ENCODE assay signal across 25 cellular contexts in the genomic region with DNA sequence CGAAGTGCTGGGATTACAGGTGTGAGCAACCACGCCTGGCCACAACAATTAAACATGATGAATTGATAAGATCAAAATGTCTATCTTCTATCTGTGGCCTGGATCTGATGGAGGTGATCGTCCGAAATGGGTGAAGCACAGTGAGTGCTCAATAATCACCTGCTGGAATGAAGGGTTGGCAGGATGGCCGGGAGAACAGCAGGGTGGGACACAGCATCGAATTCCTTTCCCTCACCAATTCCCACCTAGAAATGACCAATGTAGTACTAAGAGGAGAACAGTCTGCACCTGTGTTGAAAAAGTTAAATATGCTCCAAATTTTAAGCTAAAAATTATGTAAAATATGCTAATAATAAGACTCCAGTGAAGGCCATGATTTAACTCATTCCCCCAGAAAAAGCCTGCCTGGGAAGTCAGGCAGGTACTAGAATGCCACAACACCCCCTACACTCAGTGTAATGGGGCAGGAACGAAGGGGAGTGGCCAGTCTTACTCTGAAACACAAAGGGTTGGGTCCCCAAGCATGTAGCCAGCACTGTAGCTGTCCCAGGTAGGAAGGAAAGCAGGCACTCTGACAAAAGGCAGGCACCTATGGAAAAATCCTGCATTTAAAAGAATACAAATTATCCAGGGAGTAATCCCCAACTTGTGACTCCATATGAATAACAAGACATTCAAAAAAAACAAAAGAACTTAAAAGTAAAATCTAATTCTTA.
DNase-seq lines count a peak whose midpoint lies in the region; ATAC-seq and TF ChIP-seq lines count a peak whose summit lies in the region.
"Had no signal": no experiment of that assay in that cellular context is flagged by ENCODE, and none has a peak within 500 bp of the region (broad histone marks: within the 10 kb centered on the region; RNA-seq: fewer than 3 reads in every experiment).

No MANE protein-coding gene starts in this region.

- DNase-seq in H7 (peak; percentile 28), iPS DF 19.7 (ENCODE audit: low read depth, low spot score) (peak; percentile 83), left kidney (ENCODE audit: low read depth, low spot score) (peak; percentile 18), left colon (no peak), GM13977 (ENCODE audit: low spot score) (no peak)
- DNase-seq: CD4-positive, CD25-positive, alpha-beta regulatory T cell; COR-L47; DMS53; HCEC 1CT; KBM-7; MV-4-11; NCI-H1105; NCI-H1436 treated with DMSO at 0.1 percent for 48 hours; NCI-H187 treated with DMSO at 0.1 percent for 48 hours; NCI-H2107; NCI-H524 treated with DMSO at 0.1 percent for 48 hours; NCI-H774; PC-3; SJCRH30 had no signal

- no peaks in the 10 kb centered on the region; the same call in 1 of the 2 replicates for H3K36me3 ChIP-seq in H7 (replicated peaks; ENCODE audit: control insufficient read depth, insufficient read depth, low read length)
- H3K36me3 ChIP-seq: SJCRH30 had no signal

- ATAC-seq in GM19395 (IDR thresholded peaks at IDR 0.05; ENCODE audit: unreplicated experiment): no peak
- no peak for ATAC-seq in HG03045 (IDR thresholded peaks at IDR 0.05; ENCODE audit: unreplicated experiment)
- ATAC-seq in left colon: no peak
- ATAC-seq: HepG2, PC-3, SK-N-SH treated with all-trans-retinoic acid at 6 μM for 48 hours had no signal

- H3K4me3 ChIP-seq in H7 (ENCODE audit: insufficient read depth, low read depth, low read length): no peak overlapping the region
- H3K4me3 ChIP-seq: BLaER1, SJCRH30 had no signal

- TF ChIP-seq RAD21 in Ishikawa (IDR thresholded peaks at IDR 0.05; ENCODE audit: low read depth): no peak

- TF ChIP-seq EP300 in Ishikawa (IDR thresholded peaks at IDR 0.05; ENCODE audit: borderline replicate concordance): no peak

- in situ Hi-C loops in GM13977 (cut with MboI; ENCODE audit: low pct_unique_long_range_greater_than_20kb, low sequenced_read_pairs, unreplicated experiment): loop anchor here (25.0 kb wide), 1 partner anchor 664 kb away; no protein-coding TSS in a partner anchor

- no peaks in the 10 kb centered on the region for H3K27me3 ChIP-seq in H7 (ENCODE audit: control insufficient read depth, insufficient read depth, low read length)
- H3K27me3 ChIP-seq: BLaER1, SJCRH30 had no signal

- TF ChIP-seq CTCF in GM13977 (IDR thresholded peaks at IDR 0.05; ENCODE audit: extremely low read depth, insufficient read depth, missing control alignments): no peak

- intact Hi-C loops in left colon (cut with DNase I, micrococcal nuclease): loop anchor here in 1 of 2 donors (10.0 kb wide), 2 partner anchors 666 to 726 kb away; no protein-coding TSS in a partner anchor

TF ChIP-seq in Ishikawa, 13 proteins besides CTCF, POLR2A, EP300 and RAD21:
- TF ChIP-seq NFIC (IDR thresholded peaks at IDR 0.05) (no peak), ZBTB7A (IDR thresholded peaks at IDR 0.05; ENCODE audit: low read depth) (no peak)
- TF ChIP-seq, protein P1, sequence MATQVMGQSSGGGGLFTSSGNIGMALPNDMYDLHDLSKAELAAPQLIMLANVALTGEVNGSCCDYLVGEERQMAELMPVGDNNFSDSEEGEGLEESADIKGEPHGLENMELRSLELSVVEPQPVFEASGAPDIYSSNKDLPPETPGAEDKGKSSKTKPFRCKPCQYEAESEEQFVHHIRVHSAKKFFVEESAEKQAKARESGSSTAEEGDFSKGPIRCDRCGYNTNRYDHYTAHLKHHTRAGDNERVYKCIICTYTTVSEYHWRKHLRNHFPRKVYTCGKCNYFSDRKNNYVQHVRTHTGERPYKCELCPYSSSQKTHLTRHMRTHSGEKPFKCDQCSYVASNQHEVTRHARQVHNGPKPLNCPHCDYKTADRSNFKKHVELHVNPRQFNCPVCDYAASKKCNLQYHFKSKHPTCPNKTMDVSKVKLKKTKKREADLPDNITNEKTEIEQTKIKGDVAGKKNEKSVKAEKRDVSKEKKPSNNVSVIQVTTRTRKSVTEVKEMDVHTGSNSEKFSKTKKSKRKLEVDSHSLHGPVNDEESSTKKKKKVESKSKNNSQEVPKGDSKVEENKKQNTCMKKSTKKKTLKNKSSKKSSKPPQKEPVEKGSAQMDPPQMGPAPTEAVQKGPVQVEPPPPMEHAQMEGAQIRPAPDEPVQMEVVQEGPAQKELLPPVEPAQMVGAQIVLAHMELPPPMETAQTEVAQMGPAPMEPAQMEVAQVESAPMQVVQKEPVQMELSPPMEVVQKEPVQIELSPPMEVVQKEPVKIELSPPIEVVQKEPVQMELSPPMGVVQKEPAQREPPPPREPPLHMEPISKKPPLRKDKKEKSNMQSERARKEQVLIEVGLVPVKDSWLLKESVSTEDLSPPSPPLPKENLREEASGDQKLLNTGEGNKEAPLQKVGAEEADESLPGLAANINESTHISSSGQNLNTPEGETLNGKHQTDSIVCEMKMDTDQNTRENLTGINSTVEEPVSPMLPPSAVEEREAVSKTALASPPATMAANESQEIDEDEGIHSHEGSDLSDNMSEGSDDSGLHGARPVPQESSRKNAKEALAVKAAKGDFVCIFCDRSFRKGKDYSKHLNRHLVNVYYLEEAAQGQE (IDR thresholded peaks at IDR 0.05; ENCODE audit: low read depth): peak; percentile 52; the same call in 1 of the 2 replicates
- TF ChIP-seq, protein P2, sequence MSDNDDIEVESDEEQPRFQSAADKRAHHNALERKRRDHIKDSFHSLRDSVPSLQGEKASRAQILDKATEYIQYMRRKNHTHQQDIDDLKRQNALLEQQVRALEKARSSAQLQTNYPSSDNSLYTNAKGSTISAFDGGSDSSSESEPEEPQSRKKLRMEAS (IDR thresholded peaks at IDR 0.05): no peak

Comparison
In these comparisons a context has a peak if more than half of its experiments do, and no peak if none do; other contexts are left out.
1. DNase-seq: peak in H7 (single experiment), iPS DF 19.7 (single experiment) and left kidney (single experiment); none in left colon (0 of 2) and GM13977 (single experiment).